ENCODE assay signal across 12 cellular contexts in the genomic region with DNA sequence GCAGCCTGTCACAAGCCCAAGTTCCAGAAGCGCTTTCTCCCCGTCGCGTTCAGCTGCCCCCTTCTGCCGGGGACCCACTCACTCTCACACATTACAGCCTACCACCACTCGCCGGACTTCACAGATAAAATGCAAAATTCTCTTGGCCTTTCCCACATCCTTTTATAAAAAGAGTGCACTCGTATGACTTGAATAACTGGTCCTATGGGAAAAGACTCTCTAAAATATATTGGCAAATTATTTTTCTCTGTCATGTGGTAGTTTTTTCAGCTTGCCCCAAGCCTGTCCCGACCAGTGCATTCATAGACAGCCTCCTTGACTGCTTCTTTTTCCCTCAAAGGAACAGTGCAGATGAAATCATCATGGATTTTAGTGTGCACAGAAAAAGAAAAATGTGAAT. TPM values are rescaled to one million over a fixed set of nuclear protein-coding genes. Genes with fewer than 3 reads are reported as not detected.
A peak's percentile ranks its signal among the peaks of the same experiment; 100 is the strongest.
DNase-seq lines count a peak whose midpoint lies in the region; ATAC-seq and TF ChIP-seq lines count a peak whose summit lies in the region.
"Had no signal": no experiment of that assay in that cellular context is flagged by ENCODE, and none has a peak within 500 bp of the region (broad histone marks: within the 10 kb centered on the region; RNA-seq: fewer than 3 reads in every experiment).

No MANE protein-coding gene starts in this region.

- TF ChIP-seq CTCF in AG04449 (IDR thresholded peaks at IDR 0.05; ENCODE audit: insufficient read depth, low read length, missing control alignments) (no peak), RWPE2 (IDR thresholded peaks at IDR 0.05; ENCODE audit: poor library complexity, severe bottlenecking) (no peak), fibroblast of lung (conservative IDR thresholded peaks at IDR 0.05 in 1 of 2, IDR thresholded peaks at IDR 0.05 in 1 of 2; ENCODE audit: low read depth in 1 of 2, low read length in 2 of 2) (no peak), nephron progenitor cell (IDR thresholded peaks at IDR 0.05) (no peak)

- ATAC-seq in RWPE2 (ENCODE audit: low read depth), result no peak
- ATAC-seq in GM18505 (IDR thresholded peaks at IDR 0.05; ENCODE audit: unreplicated experiment), result no peak

- H3K79me2 ChIP-seq in fibroblast of lung (ENCODE audit: control insufficient read depth, insufficient read depth, low read length), result peaks cover 78% of the 10 kb centered on the region

- H3K27me3 ChIP-seq in RWPE2 (ENCODE audit: insufficient read depth, poor library complexity, severe bottlenecking) (no peaks in the 10 kb centered on the region), fibroblast of lung (ENCODE audit: control insufficient read depth, insufficient read depth, low read length) (no peaks in the 10 kb centered on the region)
- no peaks in the 10 kb centered on the region for H3K27me3 ChIP-seq in CD8-positive, alpha-beta memory T cell (ENCODE audit: insufficient read depth, low read length, poor library complexity, severe bottlenecking)

- no peaks in the 10 kb centered on the region for H3K9me3 Mint-ChIP-seq in nephron progenitor cell
- peaks cover 0 to 5% (median 0%) of the 10 kb centered on the region in 5 donors for H3K9me3 Mint-ChIP-seq in CD8-positive, alpha-beta memory T cell

- H3K27me3 Mint-ChIP-seq in nephron progenitor cell (ENCODE audit: low read depth, poor library complexity), result peaks cover 65% of the 10 kb centered on the region
- peaks cover 7 to 61% of the 10 kb centered on the region in 2 donors for H3K27me3 Mint-ChIP-seq in CD8-positive, alpha-beta memory T cell

- no peaks in the 10 kb centered on the region for H3K9me3 ChIP-seq in RWPE2 (ENCODE audit: severe bottlenecking)
- H3K9me3 ChIP-seq in fibroblast of lung (ENCODE audit: control insufficient read depth, insufficient read depth, low read depth, low read length), result no peaks in the 10 kb centered on the region
- H3K9me3 ChIP-seq in CD8-positive, alpha-beta memory T cell (ENCODE audit: low read length), result no peaks in the 10 kb centered on the region

- H3K27ac ChIP-seq in RWPE2 (ENCODE audit: poor library complexity, severe bottlenecking) (peak overlapping the region; percentile 75), fibroblast of lung (ENCODE audit: insufficient read depth, low read length) (peak overlapping the region; percentile 88)
- H3K27ac ChIP-seq in CD8-positive, alpha-beta memory T cell (ENCODE audit: low read depth, low read length), result no peak overlapping the region

- H3K4me3 ChIP-seq in AG04449 (ENCODE audit: low read depth, low read length) (peak overlapping the region; percentile 91), RWPE2 (ENCODE audit: severe bottlenecking) (peak overlapping the region; percentile 43), fibroblast of lung (replicated peaks in 1 of 4; ENCODE audit: control extremely low read depth in 1 of 4, insufficient read depth in 1 of 4, low read depth in 3 of 4, low read length in 4 of 4) (peak overlapping the region; percentile 81 to 88 (median 86))
- H3K4me3 ChIP-seq in CD8-positive, alpha-beta memory T cell (ENCODE audit: low read length), result no peak overlapping the region

- POLR2A ChIA-PET in AG04449 (lab: Yijun Ruan, JAX), result interaction anchor here (0.6 to 2.7 kb wide), 5 partner anchors 185 to 794 kb away, joined by 3 to 13 read pairs (median 4); no protein-coding TSS in a partner anchor
- POLR2A ChIA-PET in CD8-positive, alpha-beta memory T cell (lab: Charles Lee), result no interaction called here

- no peak for DNase-seq in AG04449 (ENCODE audit: low read depth, low spot score)
- no peak for DNase-seq in RWPE2 (ENCODE audit: low spot score)
- DNase-seq in fibroblast of lung (ENCODE audit: low read depth in 2 of 2), result no peak
- DNase-seq in nephron progenitor cell, result no peak
- no peak for DNase-seq in CD8-positive, alpha-beta memory T cell
- DNase-seq in GM19240 (ENCODE audit: insufficient read length, low spot score), result no peak
- DNase-seq in T-helper 9 cell, result no peak
- DNase-seq: effector CD4-positive, alpha-beta T cell; NCI-H1092; NCI-H446 treated with DMSO at 0.1 percent for 48 hours had no signal

- H3K4me3 Mint-ChIP-seq in nephron progenitor cell, result peak overlapping the region; percentile 83
- peak overlapping the region in 1 of 7 donors; percentile 24 for H3K4me3 Mint-ChIP-seq in CD8-positive, alpha-beta memory T cell
- H3K4me3 Mint-ChIP-seq: activated naive CD8-positive, alpha-beta T cell had no signal

- no peaks in the 10 kb centered on the region for H4K20me1 ChIP-seq in fibroblast of lung (ENCODE audit: control insufficient read depth, extremely low read depth, insufficient read depth, low read length)

- peaks cover 71% of the 10 kb centered on the region for H3K4me1 Mint-ChIP-seq in nephron progenitor cell
- H3K4me1 Mint-ChIP-seq in CD8-positive, alpha-beta memory T cell, result peaks cover 10 to 26% (median 20%) of the 10 kb centered on the region in 3 donors

- H3K36me3 ChIP-seq in RWPE2 (ENCODE audit: low read depth) (peaks cover 54% of the 10 kb centered on the region), fibroblast of lung (ENCODE audit: control insufficient read depth, insufficient read depth, low read length) (no peaks in the 10 kb centered on the region)
- H3K36me3 ChIP-seq in CD8-positive, alpha-beta memory T cell (ENCODE audit: insufficient read depth, low read length), result no peaks in the 10 kb centered on the region

- no peaks in the 10 kb centered on the region for H3K36me3 Mint-ChIP-seq in nephron progenitor cell (ENCODE audit: low read depth)
- H3K36me3 Mint-ChIP-seq in CD8-positive, alpha-beta memory T cell, result no peaks in the 10 kb centered on the region
- H3K36me3 Mint-ChIP-seq: activated naive CD8-positive, alpha-beta T cell had no signal

- no peak overlapping the region for H3K27ac Mint-ChIP-seq in nephron progenitor cell
- no peak overlapping the region for H3K27ac Mint-ChIP-seq in CD8-positive, alpha-beta memory T cell
- H3K27ac Mint-ChIP-seq: activated naive CD8-positive, alpha-beta T cell had no signal

- peak overlapping the region; percentile 92 for H3K4me2 ChIP-seq in fibroblast of lung (ENCODE audit: extremely low read depth, insufficient read depth, low read length)

- no peak for TF ChIP-seq POLR2A in GM18505 (IDR thresholded peaks at IDR 0.05; ENCODE audit: borderline replicate concordance, extremely low read depth, insufficient read depth, insufficient read length)

- peak overlapping the region; percentile 48 for H3K9ac ChIP-seq in fibroblast of lung (ENCODE audit: insufficient read depth, low read length)

- no peak overlapping the region for H2AFZ ChIP-seq in fibroblast of lung (ENCODE audit: low read length)

- H3K4me1 ChIP-seq in RWPE2 (ENCODE audit: insufficient read depth, poor library complexity, severe bottlenecking) (peaks cover 28% of the 10 kb centered on the region), fibroblast of lung (ENCODE audit: control insufficient read depth, extremely low read depth, insufficient read depth, low read length) (peaks cover 14% of the 10 kb centered on the region)
- peaks cover 7% of the 10 kb centered on the region for H3K4me1 ChIP-seq in CD8-positive, alpha-beta memory T cell (ENCODE audit: insufficient read depth, low read length)

- CTCF ChIA-PET in AG04449 (lab: Yijun Ruan, JAX), result interaction anchor here (1.1 to 3.1 kb wide), 4 partner anchors 10 to 938 kb away, joined by 3 to 15 read pairs (median 8); no protein-coding TSS in a partner anchor
- CTCF ChIA-PET in CD8-positive, alpha-beta memory T cell (lab: Charles Lee), result no interaction called here

RNA-seq across cellular contexts. Expression of a gene that starts 1.3 kb away (rescaled TPM):
- 4.1 and 15.0 TPM in 2 replicates for total RNA-seq in fibroblast of lung
- 19.4 and 108 TPM in 2 replicates for polyA plus RNA-seq in fibroblast of lung
- 25.5 and 155 TPM in 2 replicates for polyA plus RNA-seq in fibroblast of lung (2012)
- 54.1 and 277 TPM in 2 replicates for polyA minus RNA-seq in fibroblast of lung (ENCODE audit: low replicate concordance)
- total RNA-seq in CD8-positive, alpha-beta memory T cell, result not detected
- polyA plus RNA-seq in CD8-positive, alpha-beta memory T cell, result not detected
